In the genomic region with DNA sequence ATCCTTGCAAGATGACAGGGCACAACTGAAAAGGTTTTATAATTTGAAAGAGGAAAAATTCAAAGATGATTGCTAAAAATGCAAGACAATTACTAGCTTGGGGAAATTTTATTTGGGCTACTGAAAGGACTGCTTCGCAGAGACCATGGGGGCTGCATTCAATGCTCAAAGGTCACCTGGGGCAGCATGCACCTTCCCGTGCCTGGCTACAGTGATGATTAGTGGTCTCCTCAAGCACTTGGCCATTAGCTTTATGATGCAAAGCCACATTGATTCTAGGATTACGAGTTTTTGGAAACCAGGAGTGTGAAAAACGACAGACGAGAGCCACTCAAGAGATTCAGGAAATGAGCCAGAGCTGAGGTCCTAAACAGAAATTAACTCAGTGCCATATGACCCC, we compare ENCODE assay signal across 16 cellular contexts.
DNase-seq lines count a peak whose midpoint lies in the region; ATAC-seq and TF ChIP-seq lines count a peak whose summit lies in the region.
"Had no signal": no experiment of that assay in that cellular context is flagged by ENCODE, and none has a peak within 500 bp of the region (broad histone marks: within the 10 kb centered on the region; RNA-seq: fewer than 3 reads in every experiment).

No MANE protein-coding gene starts in this region.

- no peak overlapping the region for H3K9ac ChIP-seq in neural progenitor cell
- H3K9ac ChIP-seq: BLaER1 had no signal

- H3K27me3 ChIP-seq in neural progenitor cell: no peaks in the 10 kb centered on the region
- H3K27me3 ChIP-seq: BLaER1 had no signal

- no peaks in the 10 kb centered on the region for H3K36me3 ChIP-seq in neural progenitor cell
- H3K36me3 ChIP-seq: BLaER1 had no signal

- TF ChIP-seq CTCF in glutamatergic neuron (IDR thresholded peaks at IDR 0.05; ENCODE audit: partially characterized antibody, unreplicated experiment) (no peak), neural progenitor cell (IDR thresholded peaks at IDR 0.05) (no peak)

- ATAC-seq in HG03159 (IDR thresholded peaks at IDR 0.05; ENCODE audit: unreplicated experiment) (no peak), HG03432 (IDR thresholded peaks at IDR 0.05; ENCODE audit: unreplicated experiment) (no peak)

- H3K9me3 ChIP-seq in neural progenitor cell (ENCODE audit: low read depth): no peaks in the 10 kb centered on the region
- H3K9me3 ChIP-seq: BLaER1 had no signal

- peak in 2 of 3 experiments; percentile 12 to 57 for DNase-seq in NCI-H1417 (lab: John Stamatoyannopoulos, UW)
- DNase-seq in NCI-H1417 treated with DMSO at 0.1 percent for 48 hours (lab: John Stamatoyannopoulos, UW): no peak
- DNase-seq in NCI-H524 treated with DMSO at 0.1 percent for 48 hours (lab: John Stamatoyannopoulos, UW): peak; percentile 97
- no peak for DNase-seq in glutamatergic neuron
- DNase-seq in neural progenitor cell (ENCODE audit: low spot score): no peak
- no peak for DNase-seq in activated T-cell treated with anti-CD3 and anti-CD28 coated beads, Interleukin-2, amount 50 U/mL, for 24 hours
- DNase-seq: 8988T, DMS 273 treated with DMSO at 0.1 percent for 48 hours, KBM-7, NCI-H1930, NCI-H774, OCI-M1, RPMI8226 had no signal

- no peak overlapping the region for H3K27ac ChIP-seq in neural progenitor cell
- H3K27ac ChIP-seq: BLaER1 had no signal

- H4K20me1 ChIP-seq in neural progenitor cell (ENCODE audit: low read depth): no peaks in the 10 kb centered on the region
- H4K20me1 ChIP-seq: BLaER1 had no signal

- H3K9me3 Mint-ChIP-seq in glutamatergic neuron (ENCODE audit: unreplicated experiment) (no peaks in the 10 kb centered on the region), neural progenitor cell (no peaks in the 10 kb centered on the region)
- no peaks in the 10 kb centered on the region for H3K9me3 Mint-ChIP-seq in activated T-cell treated with anti-CD3 and anti-CD28 coated beads, Interleukin-2, amount 50 U/mL, for 24 hours

- H3F3A ChIP-seq in neural progenitor cell (ENCODE audit: low read depth): no peaks in the 10 kb centered on the region

- H3K27me3 Mint-ChIP-seq in glutamatergic neuron (ENCODE audit: unreplicated experiment) (no peaks in the 10 kb centered on the region), neural progenitor cell (ENCODE audit: insufficient read depth, low read depth) (no peaks in the 10 kb centered on the region)
- no peaks in the 10 kb centered on the region for H3K27me3 Mint-ChIP-seq in activated T-cell treated with anti-CD3 and anti-CD28 coated beads, Interleukin-2, amount 50 U/mL, for 24 hours

- peaks cover 37% of the 10 kb centered on the region for H3K4me1 Mint-ChIP-seq in glutamatergic neuron (ENCODE audit: low read depth, unreplicated experiment)
- peaks cover 29% of the 10 kb centered on the region for H3K4me1 Mint-ChIP-seq in neural progenitor cell
- H3K4me1 Mint-ChIP-seq in activated T-cell treated with anti-CD3 and anti-CD28 coated beads, Interleukin-2, amount 50 U/mL, for 24 hours (ENCODE audit: low read depth): no peaks in the 10 kb centered on the region

- no peak overlapping the region for H3K4me3 ChIP-seq in neural progenitor cell
- H3K4me3 ChIP-seq: BLaER1 had no signal

- H3K79me2 ChIP-seq in neural progenitor cell (ENCODE audit: low read depth): no peaks in the 10 kb centered on the region

- H3K27ac Mint-ChIP-seq in glutamatergic neuron (ENCODE audit: unreplicated experiment): peak overlapping the region; percentile 80
- H3K27ac Mint-ChIP-seq in neural progenitor cell: peak overlapping the region; percentile 15
- no peak overlapping the region for H3K27ac Mint-ChIP-seq in activated T-cell treated with anti-CD3 and anti-CD28 coated beads, Interleukin-2, amount 50 U/mL, for 24 hours

- H3K4me2 ChIP-seq in neural progenitor cell: no peak overlapping the region

- H3K4me3 Mint-ChIP-seq in glutamatergic neuron (ENCODE audit: unreplicated experiment) (no peak overlapping the region), neural progenitor cell (no peak overlapping the region)
- H3K4me3 Mint-ChIP-seq in activated T-cell treated with anti-CD3 and anti-CD28 coated beads, Interleukin-2, amount 50 U/mL, for 24 hours: no peak overlapping the region

- H3K4me1 ChIP-seq in neural progenitor cell: peaks cover 7% of the 10 kb centered on the region

- H2AFZ ChIP-seq in neural progenitor cell (replicated peaks): no peak overlapping the region

- H3K36me3 Mint-ChIP-seq in glutamatergic neuron (ENCODE audit: unreplicated experiment): no peaks in the 10 kb centered on the region
- no peaks in the 10 kb centered on the region for H3K36me3 Mint-ChIP-seq in neural progenitor cell
- no peaks in the 10 kb centered on the region for H3K36me3 Mint-ChIP-seq in activated T-cell treated with anti-CD3 and anti-CD28 coated beads, Interleukin-2, amount 50 U/mL, for 24 hours (ENCODE audit: low read depth)

Comparison
In these comparisons a context has a peak if more than half of its experiments do, and no peak if none do; other contexts are left out.
1. DNase-seq: peak in NCI-H1417 (2 of 3) and NCI-H524 treated with DMSO at 0.1 percent for 48 hours (single experiment); none in NCI-H1417 treated with DMSO at 0.1 percent for 48 hours (single experiment), glutamatergic neuron (single experiment), neural progenitor cell (single experiment) and activated T-cell treated with anti-CD3 and anti-CD28 coated beads, Interleukin-2, amount 50 U/mL, for 24 hours (single experiment).